In the genomic region with DNA sequence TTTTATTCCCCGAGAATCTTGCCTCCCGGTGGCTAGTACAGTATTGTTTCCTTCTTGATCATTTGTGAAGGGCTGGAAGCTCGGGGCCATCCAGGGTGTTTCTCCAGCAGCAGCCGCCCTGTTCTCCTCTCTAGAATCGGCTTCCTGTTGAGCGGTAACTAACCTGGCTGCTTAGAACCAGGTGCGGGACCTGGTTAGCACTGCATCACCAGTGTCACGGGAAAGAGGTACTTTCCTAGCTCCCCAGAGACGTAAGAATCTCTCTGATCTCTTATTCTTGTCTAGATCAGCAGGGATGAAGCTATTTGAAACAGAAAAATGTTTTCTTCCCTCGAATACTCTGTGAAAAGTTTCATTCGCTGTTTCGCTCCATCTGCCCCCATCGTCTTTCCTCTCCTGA, we compare ENCODE assay signal across 19 cellular contexts.
DNase-seq lines count a peak whose midpoint lies in the region; ATAC-seq and TF ChIP-seq lines count a peak whose summit lies in the region.
"Had no signal": no experiment of that assay in that cellular context is flagged by ENCODE, and none has a peak within 500 bp of the region (broad histone marks: within the 10 kb centered on the region; RNA-seq: fewer than 3 reads in every experiment).

No MANE protein-coding gene starts in this region.

- peak overlapping the region; percentile 79 for H3K27ac Mint-ChIP-seq in activated naive CD8-positive, alpha-beta T cell

- H3K4me3 ChIP-seq in GM12865 (ENCODE audit: low read depth, low read length) (no peak overlapping the region), neutrophil (ENCODE audit: low read depth in 1 of 2, low read length in 1 of 2) (no peak overlapping the region)
- H3K4me3 ChIP-seq: coronary artery, ovary, right lobe of liver, vagina had no signal

- H3K27ac ChIP-seq in neutrophil: peak overlapping the region; percentile 16
- H3K27ac ChIP-seq: coronary artery, ovary, right lobe of liver, vagina had no signal

- TF ChIP-seq CTCF in GM12865 (IDR thresholded peaks at IDR 0.05; ENCODE audit: insufficient read depth, low read depth, low read length, missing control alignments): no peak
- TF ChIP-seq CTCF in neutrophil (IDR thresholded peaks at IDR 0.05): no peak

- no peaks in the 10 kb centered on the region for H3K27me3 Mint-ChIP-seq in activated T-cell treated with anti-CD3 and anti-CD28 coated beads, Interleukin-2, amount 50 U/mL, for 4 hours (ENCODE audit: low read depth)
- no peaks in the 10 kb centered on the region for H3K27me3 Mint-ChIP-seq in activated naive CD8-positive, alpha-beta T cell

- H3K9me3 Mint-ChIP-seq in activated T-cell treated with anti-CD3 and anti-CD28 coated beads, Interleukin-2, amount 50 U/mL, for 4 hours: no peaks in the 10 kb centered on the region
- no peaks in the 10 kb centered on the region for H3K9me3 Mint-ChIP-seq in activated naive CD8-positive, alpha-beta T cell (ENCODE audit: low read depth)

- peaks cover 15 to 18% of the 10 kb centered on the region in 2 experiments for H3K4me1 ChIP-seq in neutrophil (ENCODE audit: control insufficient read depth in 1 of 2, insufficient read depth in 1 of 2, low read depth in 1 of 2, low read length in 1 of 2)
- H3K4me1 ChIP-seq: right lobe of liver had no signal

- peaks cover 46% of the 10 kb centered on the region for H3K36me3 Mint-ChIP-seq in activated T-cell treated with anti-CD3 and anti-CD28 coated beads, Interleukin-2, amount 50 U/mL, for 4 hours (ENCODE audit: insufficient read depth)
- peaks cover 12% of the 10 kb centered on the region for H3K36me3 Mint-ChIP-seq in activated naive CD8-positive, alpha-beta T cell

- H3K27me3 ChIP-seq in neutrophil: no peaks in the 10 kb centered on the region
- H3K27me3 ChIP-seq: ovary, right lobe of liver, vagina had no signal

- DNase-seq in activated T-cell treated with anti-CD3 and anti-CD28 coated beads, Interleukin-2, amount 50 U/mL, for 4 hours: no peak
- no peak for DNase-seq in activated T-cell treated with anti-CD3 and anti-CD28 coated beads for 4 hours
- peak; percentile 59 for DNase-seq in GM12865 (ENCODE audit: low read depth)
- no peak for DNase-seq in dedifferentiated amniotic fluid mesenchymal stem cell (ENCODE audit: extremely low spot score)
- DNase-seq: activated CD4-positive, alpha-beta T cell treated with anti-CD3 and anti-CD28 coated beads for 1 hour; GDM1; left ventricle myocardium superior; NCI-H226; ovary; right lobe of liver; SW 1271 had no signal

- peaks cover 98% of the 10 kb centered on the region for H3K36me3 ChIP-seq in neutrophil
- H3K36me3 ChIP-seq: ovary, right lobe of liver had no signal

- peak; percentile 19 to 29 for ATAC-seq in activated T-cell treated with anti-CD3 and anti-CD28 coated beads, Interleukin-2, amount 50 U/mL, for 4 hours
- ATAC-seq in GM21423 (IDR thresholded peaks at IDR 0.05; ENCODE audit: unreplicated experiment) (no peak), GM18520 (IDR thresholded peaks at IDR 0.05; ENCODE audit: unreplicated experiment) (no peak)
- ATAC-seq: esophagus mucosa, HepG2, left ventricle myocardium superior, right lobe of liver had no signal

- no peaks in the 10 kb centered on the region for H3K9me3 ChIP-seq in neutrophil
- H3K9me3 ChIP-seq: ovary, right lobe of liver, vagina had no signal

- no peak overlapping the region for H3K4me3 Mint-ChIP-seq in activated T-cell treated with anti-CD3 and anti-CD28 coated beads, Interleukin-2, amount 50 U/mL, for 4 hours
- H3K4me3 Mint-ChIP-seq in activated naive CD8-positive, alpha-beta T cell: no peak overlapping the region

- H3K4me1 Mint-ChIP-seq in activated T-cell treated with anti-CD3 and anti-CD28 coated beads, Interleukin-2, amount 50 U/mL, for 4 hours (ENCODE audit: low read depth): peaks cover 61% of the 10 kb centered on the region
- peaks cover 69% of the 10 kb centered on the region for H3K4me1 Mint-ChIP-seq in activated naive CD8-positive, alpha-beta T cell (ENCODE audit: low read depth)

Comparison
In these comparisons a context has a peak if more than half of its experiments do, and no peak if none do; other contexts are left out.
1. ATAC-seq: peak in activated T-cell treated with anti-CD3 and anti-CD28 coated beads, Interleukin-2, amount 50 U/mL, for 4 hours (2 of 2); none in GM21423 (single experiment) and GM18520 (single experiment).